1 cellular context compared by ENCODE assay signal in the genomic region with DNA sequence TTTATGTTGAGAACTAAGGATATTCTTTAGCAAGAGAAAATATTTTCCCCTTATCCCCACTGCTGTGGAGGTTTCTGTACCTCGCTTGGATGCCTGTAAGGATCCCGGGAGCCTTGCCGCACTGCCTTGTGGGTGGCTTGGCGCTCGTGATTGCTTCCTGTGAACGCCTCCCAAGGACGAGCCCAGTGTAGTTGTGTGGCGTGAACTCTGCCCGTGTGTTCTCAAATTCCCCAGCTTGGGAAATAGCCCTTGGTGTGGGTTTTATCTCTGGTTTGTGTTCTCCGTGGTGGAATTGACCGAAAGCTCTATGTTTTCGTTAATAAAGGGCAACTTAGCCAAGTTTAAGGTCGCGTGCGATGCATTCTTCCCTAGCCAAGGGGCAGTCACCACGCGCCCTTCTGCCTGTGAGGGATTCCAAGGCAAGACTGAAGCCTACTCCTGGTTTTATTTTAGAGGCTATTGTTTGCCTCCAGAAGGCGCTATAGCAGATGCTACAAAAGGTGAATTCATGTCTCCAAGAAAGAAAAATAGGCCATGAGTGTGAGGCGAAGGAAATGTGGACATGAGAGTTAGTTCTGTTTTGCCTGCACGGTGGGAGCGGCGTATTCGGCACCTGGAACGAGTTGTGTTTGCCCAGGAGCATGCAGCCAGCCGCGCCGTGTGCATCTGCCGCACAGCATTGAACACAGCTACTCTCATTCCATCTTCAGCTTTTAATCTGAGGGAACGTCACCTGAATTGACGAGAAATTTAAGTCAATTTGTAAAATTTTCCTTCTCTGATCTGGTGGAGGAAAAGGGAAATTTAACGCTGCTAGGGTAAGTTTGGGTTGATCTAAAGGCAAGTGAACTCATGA.
TF ChIP-seq lines count a peak whose summit lies in the region.

No MANE protein-coding gene starts in this region.

TF ChIP-seq in HepG2, 621 proteins besides CTCF, POLR2A, EP300 and RAD21:
- TF ChIP-seq FOXC1 (CRISPR knock-in tag; IDR thresholded peaks at IDR 0.05; ENCODE audit: borderline replicate concordance) (0 out of 2 replicates have a peak, but pooled peaks have one; percentile 31), EED (CRISPR knock-in tag; IDR thresholded peaks at IDR 0.05) (0 out of 2 replicates have a peak, but pooled peaks have one; percentile 24), HNF4G (IDR thresholded peaks at IDR 0.05; ENCODE audit: borderline replicate concordance, low read depth, low read length) (no peak), HNF4G (CRISPR knock-in tag; IDR thresholded peaks at IDR 0.05; ENCODE audit: borderline replicate concordance, low read depth) (no peak)
- TF ChIP-seq, protein P1, sequence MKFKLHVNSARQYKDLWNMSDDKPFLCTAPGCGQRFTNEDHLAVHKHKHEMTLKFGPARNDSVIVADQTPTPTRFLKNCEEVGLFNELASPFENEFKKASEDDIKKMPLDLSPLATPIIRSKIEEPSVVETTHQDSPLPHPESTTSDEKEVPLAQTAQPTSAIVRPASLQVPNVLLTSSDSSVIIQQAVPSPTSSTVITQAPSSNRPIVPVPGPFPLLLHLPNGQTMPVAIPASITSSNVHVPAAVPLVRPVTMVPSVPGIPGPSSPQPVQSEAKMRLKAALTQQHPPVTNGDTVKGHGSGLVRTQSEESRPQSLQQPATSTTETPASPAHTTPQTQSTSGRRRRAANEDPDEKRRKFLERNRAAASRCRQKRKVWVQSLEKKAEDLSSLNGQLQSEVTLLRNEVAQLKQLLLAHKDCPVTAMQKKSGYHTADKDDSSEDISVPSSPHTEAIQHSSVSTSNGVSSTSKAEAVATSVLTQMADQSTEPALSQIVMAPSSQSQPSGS (CRISPR knock-in tag; IDR thresholded peaks at IDR 0.05), result no peak
- TF ChIP-seq, protein P2, sequence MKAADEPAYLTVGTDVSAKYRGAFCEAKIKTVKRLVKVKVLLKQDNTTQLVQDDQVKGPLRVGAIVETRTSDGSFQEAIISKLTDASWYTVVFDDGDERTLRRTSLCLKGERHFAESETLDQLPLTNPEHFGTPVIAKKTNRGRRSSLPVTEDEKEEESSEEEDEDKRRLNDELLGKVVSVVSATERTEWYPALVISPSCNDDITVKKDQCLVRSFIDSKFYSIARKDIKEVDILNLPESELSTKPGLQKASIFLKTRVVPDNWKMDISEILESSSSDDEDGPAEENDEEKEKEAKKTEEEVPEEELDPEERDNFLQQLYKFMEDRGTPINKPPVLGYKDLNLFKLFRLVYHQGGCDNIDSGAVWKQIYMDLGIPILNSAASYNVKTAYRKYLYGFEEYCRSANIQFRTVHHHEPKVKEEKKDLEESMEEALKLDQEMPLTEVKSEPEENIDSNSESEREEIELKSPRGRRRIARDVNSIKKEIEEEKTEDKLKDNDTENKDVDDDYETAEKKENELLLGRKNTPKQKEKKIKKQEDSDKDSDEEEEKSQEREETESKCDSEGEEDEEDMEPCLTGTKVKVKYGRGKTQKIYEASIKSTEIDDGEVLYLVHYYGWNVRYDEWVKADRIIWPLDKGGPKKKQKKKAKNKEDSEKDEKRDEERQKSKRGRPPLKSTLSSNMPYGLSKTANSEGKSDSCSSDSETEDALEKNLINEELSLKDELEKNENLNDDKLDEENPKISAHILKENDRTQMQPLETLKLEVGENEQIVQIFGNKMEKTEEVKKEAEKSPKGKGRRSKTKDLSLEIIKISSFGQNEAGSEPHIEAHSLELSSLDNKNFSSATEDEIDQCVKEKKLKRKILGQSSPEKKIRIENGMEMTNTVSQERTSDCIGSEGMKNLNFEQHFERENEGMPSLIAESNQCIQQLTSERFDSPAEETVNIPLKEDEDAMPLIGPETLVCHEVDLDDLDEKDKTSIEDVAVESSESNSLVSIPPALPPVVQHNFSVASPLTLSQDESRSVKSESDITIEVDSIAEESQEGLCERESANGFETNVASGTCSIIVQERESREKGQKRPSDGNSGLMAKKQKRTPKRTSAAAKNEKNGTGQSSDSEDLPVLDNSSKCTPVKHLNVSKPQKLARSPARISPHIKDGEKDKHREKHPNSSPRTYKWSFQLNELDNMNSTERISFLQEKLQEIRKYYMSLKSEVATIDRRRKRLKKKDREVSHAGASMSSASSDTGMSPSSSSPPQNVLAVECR (CRISPR knock-in tag; IDR thresholded peaks at IDR 0.05; ENCODE audit: borderline replicate concordance), result peak; percentile 29; the same call in 1 of the 2 replicates
- TF ChIP-seq, protein P3, sequence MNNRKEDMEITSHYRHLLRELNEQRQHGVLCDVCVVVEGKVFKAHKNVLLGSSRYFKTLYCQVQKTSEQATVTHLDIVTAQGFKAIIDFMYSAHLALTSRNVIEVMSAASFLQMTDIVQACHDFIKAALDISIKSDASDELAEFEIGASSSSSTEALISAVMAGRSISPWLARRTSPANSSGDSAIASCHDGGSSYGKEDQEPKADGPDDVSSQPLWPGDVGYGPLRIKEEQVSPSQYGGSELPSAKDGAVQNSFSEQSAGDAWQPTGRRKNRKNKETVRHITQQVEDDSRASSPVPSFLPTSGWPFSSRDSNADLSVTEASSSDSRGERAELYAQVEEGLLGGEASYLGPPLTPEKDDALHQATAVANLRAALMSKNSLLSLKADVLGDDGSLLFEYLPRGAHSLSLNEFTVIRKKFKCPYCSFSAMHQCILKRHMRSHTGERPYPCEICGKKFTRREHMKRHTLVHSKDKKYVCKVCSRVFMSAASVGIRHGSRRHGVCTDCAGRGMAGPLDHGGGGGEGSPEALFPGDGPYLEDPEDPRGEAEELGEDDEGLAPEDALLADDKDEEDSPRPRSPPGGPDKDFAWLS (CRISPR knock-in tag; IDR thresholded peaks at IDR 0.05; ENCODE audit: borderline replicate concordance), result peak; percentile 39; the same call in 1 of the 2 replicates
